ENCODE assay signal across 32 cellular contexts in genomic region chr5:4613440-4613839, GRCh38.
"Had no signal": no experiment of that assay in that cellular context is flagged by ENCODE, and none has a peak within 500 bp of the region (broad histone marks: within the 10 kb centered on the region; RNA-seq: fewer than 3 reads in every experiment).

No MANE protein-coding gene starts in this region.

- H3K4me3 ChIP-seq: ascending aorta, cardiac muscle cell had no signal

- H3K36me3 Mint-ChIP-seq: activated CD4-positive, alpha-beta memory T cell treated with anti-CD3 and anti-CD28 coated beads for 36 hours; activated naive CD4-positive, alpha-beta T cell treated with anti-CD3 and anti-CD28 coated beads, Interleukin-2, amount 10 ng/mL, durations not matched to agents 7 days and 5 days; activated naive CD4-positive, alpha-beta T cell treated with anti-CD3 and anti-CD28 coated beads, Interleukin-2, amount 50 U/mL, for 24 hours; activated naive CD8-positive, alpha-beta T cell; activated naive CD8-positive, alpha-beta T cell treated with anti-CD3 and anti-CD28 coated beads, Interleukin-2, amount 10 ng/mL, durations not matched to agents 7 days and 5 days; brain had no signal

- H3K4me1 ChIP-seq: ascending aorta had no signal

- H3K27ac Mint-ChIP-seq: activated B cell treated with CpG ODN at 0.5 μM for 24 hours; activated CD4-positive, alpha-beta memory T cell treated with anti-CD3 and anti-CD28 coated beads for 36 hours; activated CD4-positive, alpha-beta T cell treated with anti-CD3 and anti-CD28 coated beads, Interleukin-2, amount 10 ng/mL, durations not matched to agents 24 days and 14 days; activated CD8-positive, alpha-beta T cell treated with anti-CD3 and anti-CD28 coated beads for 36 hours; activated naive CD4-positive, alpha-beta T cell treated with anti-CD3 and anti-CD28 coated beads, Interleukin-2, amount 10 ng/mL, durations not matched to agents 7 days and 5 days; activated naive CD4-positive, alpha-beta T cell treated with anti-CD3 and anti-CD28 coated beads, Interleukin-2, amount 50 U/mL, for 24 hours; activated naive CD8-positive, alpha-beta T cell; activated naive CD8-positive, alpha-beta T cell treated with anti-CD3 and anti-CD28 coated beads, Interleukin-2, amount 10 ng/mL, durations not matched to agents 7 days and 5 days; activated naive CD8-positive, alpha-beta T cell treated with anti-CD3 and anti-CD28 coated beads, Interleukin-2, amount 50 U/mL, for 24 hours; activated T-cell treated with anti-CD3 and anti-CD28 coated beads, Interleukin-2, amount 50 U/mL, for 24 hours; activated T-helper 2 cell treated with anti-CD3 and anti-CD28 coated beads, Interferon-gamma antibody, Interleukin-2, Interleukin-4, amounts not matched to agents 10 μg/mL and 5 μg/mL and 100 μg/mL, durations not matched to agents 14 hours and 24 hours and 36 hours; brain; T-helper 1 cell treated with Interleukin-12 subunit alpha and Interleukin-12 subunit beta and Interleukin-4 antibody, amounts not matched to agents 30 μg/mL and 1 μg/mL, for 36 hours; T-helper 2 cell treated with Interferon-gamma antibody and Interleukin-4, amounts not matched to agents 5 μg/mL and 100 μg/mL, for 36 hours had no signal

- H3K4me1 Mint-ChIP-seq: activated B cell treated with CpG ODN at 0.5 μM for 24 hours; activated CD4-positive, alpha-beta T cell treated with anti-CD3 and anti-CD28 coated beads, Interleukin-2, amount 10 ng/mL, durations not matched to agents 24 days and 14 days; activated naive CD4-positive, alpha-beta T cell treated with anti-CD3 and anti-CD28 coated beads, Interleukin-2, amount 10 ng/mL, durations not matched to agents 7 days and 5 days; activated naive CD4-positive, alpha-beta T cell treated with anti-CD3 and anti-CD28 coated beads, Interleukin-2, amount 50 U/mL, for 24 hours; activated naive CD8-positive, alpha-beta T cell treated with anti-CD3 and anti-CD28 coated beads, Interleukin-2, amount 10 ng/mL, durations not matched to agents 7 days and 5 days; activated naive CD8-positive, alpha-beta T cell treated with anti-CD3 and anti-CD28 coated beads, Interleukin-2, amount 50 U/mL, for 24 hours; brain had no signal

- H3K27ac ChIP-seq: ascending aorta, cardiac muscle cell, VCaP had no signal

- H3K27me3 Mint-ChIP-seq: activated B cell treated with CpG ODN at 0.5 μM for 24 hours; activated CD4-positive, alpha-beta memory T cell treated with anti-CD3 and anti-CD28 coated beads for 36 hours; activated CD4-positive, alpha-beta T cell treated with anti-CD3 and anti-CD28 coated beads, Interleukin-2, amount 10 ng/mL, durations not matched to agents 24 days and 14 days; activated CD8-positive, alpha-beta T cell treated with anti-CD3 and anti-CD28 coated beads for 36 hours; activated naive CD4-positive, alpha-beta T cell treated with anti-CD3 and anti-CD28 coated beads, Interleukin-2, amount 10 ng/mL, durations not matched to agents 7 days and 5 days; activated naive CD4-positive, alpha-beta T cell treated with anti-CD3 and anti-CD28 coated beads, Interleukin-2, amount 50 U/mL, for 24 hours; activated naive CD8-positive, alpha-beta T cell; activated naive CD8-positive, alpha-beta T cell treated with anti-CD3 and anti-CD28 coated beads, Interleukin-2, amount 10 ng/mL, durations not matched to agents 7 days and 5 days; activated naive CD8-positive, alpha-beta T cell treated with anti-CD3 and anti-CD28 coated beads, Interleukin-2, amount 50 U/mL, for 24 hours; activated T-cell treated with anti-CD3 and anti-CD28 coated beads, Interleukin-2, amount 50 U/mL, for 24 hours had no signal

- H3K36me3 ChIP-seq: ascending aorta, cardiac muscle cell had no signal

- H3K9me3 ChIP-seq: ascending aorta had no signal

- H3K4me3 Mint-ChIP-seq: activated B cell treated with CpG ODN at 0.5 μM for 24 hours; activated CD4-positive, alpha-beta memory T cell treated with anti-CD3 and anti-CD28 coated beads for 36 hours; activated CD4-positive, alpha-beta T cell treated with anti-CD3 and anti-CD28 coated beads, Interleukin-2, amount 10 ng/mL, durations not matched to agents 24 days and 14 days; activated CD8-positive, alpha-beta T cell treated with anti-CD3 and anti-CD28 coated beads for 36 hours; activated naive CD4-positive, alpha-beta T cell treated with anti-CD3 and anti-CD28 coated beads, Interleukin-2, amount 10 ng/mL, durations not matched to agents 7 days and 5 days; activated naive CD4-positive, alpha-beta T cell treated with anti-CD3 and anti-CD28 coated beads, Interleukin-2, amount 50 U/mL, for 24 hours; activated naive CD8-positive, alpha-beta T cell; activated naive CD8-positive, alpha-beta T cell treated with anti-CD3 and anti-CD28 coated beads, Interleukin-2, amount 10 ng/mL, durations not matched to agents 7 days and 5 days; activated naive CD8-positive, alpha-beta T cell treated with anti-CD3 and anti-CD28 coated beads, Interleukin-2, amount 50 U/mL, for 24 hours; activated T-cell treated with anti-CD3 and anti-CD28 coated beads, Interleukin-2, amount 50 U/mL, for 24 hours; brain; T-helper 1 cell treated with Interleukin-12 subunit alpha and Interleukin-12 subunit beta and Interleukin-4 antibody, amounts not matched to agents 30 μg/mL and 1 μg/mL, for 36 hours; T-helper 2 cell treated with Interferon-gamma antibody and Interleukin-4, amounts not matched to agents 5 μg/mL and 100 μg/mL, for 36 hours had no signal

- ATAC-seq: activated CD8-positive, alpha-beta T cell treated with anti-CD3 and anti-CD28 coated beads for 36 hours; activated naive CD8-positive, alpha-beta T cell treated with anti-CD3 and anti-CD28 coated beads, Interleukin-2, amount 50 U/mL, for 24 hours had no signal

- H3K27me3 ChIP-seq: ascending aorta, cardiac muscle cell had no signal

- DNase-seq: activated B cell treated with CpG ODN at 0.5 μM for 24 hours; activated CD4-positive, alpha-beta memory T cell treated with anti-CD3 and anti-CD28 coated beads for 36 hours; activated CD4-positive, alpha-beta T cell treated with anti-CD3 and anti-CD28 coated beads for 4 hours; activated CD4-positive, alpha-beta T cell treated with anti-CD3 and anti-CD28 coated beads, Interleukin-2, amount 10 ng/mL, durations not matched to agents 24 days and 14 days; activated CD4-positive, alpha-beta T cell treated with anti-CD3 and anti-CD28 coated beads, Interleukin-2, amount 50 U/mL, for 1 hour; activated CD4-positive, alpha-beta T cell treated with anti-CD3 and anti-CD28 coated beads, Interleukin-2, amount 50 U/mL, for 4 hours; activated CD4-positive, CD25-positive, alpha-beta regulatory T cell treated with anti-CD3 and anti-CD28 coated beads, Interleukin-2, amount 50 U/mL, for 72 hours; activated CD8-positive, alpha-beta memory T cell treated with anti-CD3 and anti-CD28 coated beads, Interleukin-2, amount 50 U/mL, for 4 hours; activated CD8-positive, alpha-beta T cell treated with anti-CD3 and anti-CD28 coated beads for 36 hours; activated effector memory CD4-positive, alpha-beta T cell treated with Interleukin-2 at 50 U/mL for 16 hours; activated gamma-delta T cell; activated naive CD4-positive, alpha-beta T cell treated with anti-CD3 and anti-CD28 coated beads, Interleukin-2, amount 10 ng/mL, durations not matched to agents 7 days and 5 days; activated naive CD4-positive, alpha-beta T cell treated with Interleukin-2 at 50 U/mL for 16 hours; activated naive CD8-positive, alpha-beta T cell treated with anti-CD3 and anti-CD28 coated beads, Interleukin-2, amount 10 ng/mL, durations not matched to agents 7 days and 5 days; activated naive CD8-positive, alpha-beta T cell treated with anti-CD3 and anti-CD28 coated beads, Interleukin-2, amount 50 U/mL, for 24 hours; activated T-cell treated with anti-CD3 and anti-CD28 coated beads, Interleukin-2, amount 50 U/mL, for 24 hours; activated T-cell treated with anti-CD3 and anti-CD28 coated beads, Interleukin-2, amount 50 U/mL, for 48 hours; amygdala; anterior cingulate cortex; central memory CD4-positive, alpha-beta T cell; T-helper 1 cell; T-helper 2 cell; T-helper 9 cell had no signal
